1 cellular context compared by ENCODE assay signal in the genomic region with DNA sequence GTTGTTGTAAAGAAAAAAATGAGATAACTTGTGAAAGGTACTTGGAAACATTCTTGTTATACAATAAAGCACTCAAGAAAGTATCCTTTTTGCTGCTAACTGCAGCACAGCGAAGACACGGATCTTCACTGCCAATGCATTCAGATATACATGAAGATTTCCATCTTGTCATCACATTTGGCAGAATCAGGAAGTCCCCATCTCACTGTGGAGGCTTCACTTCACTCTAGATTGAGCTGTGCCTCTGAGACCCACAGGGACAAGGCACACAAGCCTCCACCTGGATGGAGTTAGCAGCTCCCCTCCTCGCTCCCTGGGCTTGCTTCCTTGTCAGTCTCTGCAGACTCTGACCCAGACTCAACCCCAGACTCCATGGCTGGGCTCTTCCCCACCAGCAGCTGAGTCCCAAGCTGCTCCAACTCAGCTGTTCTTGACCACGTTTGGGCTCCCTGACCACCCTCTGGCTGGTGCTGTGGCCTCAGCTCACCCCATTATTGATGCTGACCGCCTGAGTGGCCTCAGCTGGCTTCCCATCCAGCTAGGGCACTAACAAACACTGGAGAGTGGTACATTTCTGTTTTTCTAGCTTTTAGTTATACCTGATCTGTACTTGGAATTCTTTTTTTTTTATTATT.
TF ChIP-seq lines count a peak whose summit lies in the region.

No MANE protein-coding gene starts in this region.

TF ChIP-seq in A549, 52 proteins besides CTCF, POLR2A, EP300 and RAD21 (continued from another document):
- TF ChIP-seq, protein P1, sequence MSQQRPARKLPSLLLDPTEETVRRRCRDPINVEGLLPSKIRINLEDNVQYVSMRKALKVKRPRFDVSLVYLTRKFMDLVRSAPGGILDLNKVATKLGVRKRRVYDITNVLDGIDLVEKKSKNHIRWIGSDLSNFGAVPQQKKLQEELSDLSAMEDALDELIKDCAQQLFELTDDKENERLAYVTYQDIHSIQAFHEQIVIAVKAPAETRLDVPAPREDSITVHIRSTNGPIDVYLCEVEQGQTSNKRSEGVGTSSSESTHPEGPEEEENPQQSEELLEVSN (IDR thresholded peaks at IDR 0.05; ENCODE audit: borderline replicate concordance, low read depth), result no peak
